Comparison of ENCODE assay signal across 10 cellular contexts in the genomic region with DNA sequence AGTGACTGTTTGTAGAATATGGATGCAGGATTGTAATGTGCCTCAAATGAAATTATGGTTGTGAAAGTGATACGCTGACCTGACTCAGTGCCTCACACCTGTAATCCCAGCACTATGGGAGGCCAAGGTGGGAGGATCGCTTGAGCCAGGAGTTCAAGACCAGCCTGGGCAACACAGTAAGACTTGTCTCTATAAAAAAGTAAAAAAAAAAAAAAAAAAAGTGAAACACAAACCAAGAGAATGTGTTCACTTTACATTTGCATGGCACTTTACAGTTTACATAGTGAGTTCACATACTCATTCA. TPM values are rescaled to one million over a fixed set of nuclear protein-coding genes. Genes with fewer than 3 reads are reported as not detected.
DNase-seq lines count a peak whose midpoint lies in the region; ATAC-seq, FAIRE-seq and TF ChIP-seq lines count a peak whose summit lies in the region.
"Had no signal": no experiment of that assay in that cellular context is flagged by ENCODE, and none has a peak within 500 bp of the region (broad histone marks: within the 10 kb centered on the region; RNA-seq: fewer than 3 reads in every experiment).

No MANE protein-coding gene starts in this region.

- no peaks in the 10 kb centered on the region for H3K9me3 ChIP-seq in GM23248 (ENCODE audit: low read depth)
- no peaks in the 10 kb centered on the region for H3K9me3 ChIP-seq in fibroblast of lung (ENCODE audit: control insufficient read depth, insufficient read depth, low read depth, low read length)
- no peaks in the 10 kb centered on the region for H3K9me3 ChIP-seq in pancreas
- H3K9me3 ChIP-seq: SJSA1 had no signal

- in situ Hi-C loops in GM23248 (cut with MboI), result no loop called here

- ATAC-seq in GM21825 (IDR thresholded peaks at IDR 0.05; ENCODE audit: unreplicated experiment) (no peak), pancreas (no peak)

- H2AFZ ChIP-seq in GM23248 (no peak overlapping the region), fibroblast of lung (ENCODE audit: low read length) (no peak overlapping the region)

- no peak for FAIRE-seq in pancreas (lab: Jason Lieb, UNC)

- CTCF ChIA-PET in activated CD4-positive, alpha-beta memory T cell treated with anti-CD3 and anti-CD28 coated beads for 36 hours (lab: Charles Lee), result interaction anchor here (1.0 kb wide), 1 partner anchor 35 kb away, joined by 5 read pairs; no protein-coding TSS in a partner anchor

- H3K9ac ChIP-seq in GM23248 (peak overlapping the region; percentile 97), fibroblast of lung (ENCODE audit: insufficient read depth, low read length) (no peak overlapping the region)

- peaks cover 68% of the 10 kb centered on the region for H3K4me1 Mint-ChIP-seq in activated CD4-positive, alpha-beta memory T cell treated with anti-CD3 and anti-CD28 coated beads for 36 hours (ENCODE audit: low read depth)

- no peaks in the 10 kb centered on the region for H3K9me3 Mint-ChIP-seq in activated CD4-positive, alpha-beta memory T cell treated with anti-CD3 and anti-CD28 coated beads for 36 hours

- H3K4me3 Mint-ChIP-seq in activated CD4-positive, alpha-beta memory T cell treated with anti-CD3 and anti-CD28 coated beads for 36 hours, result peak overlapping the region; percentile 85

- H3K36me3 ChIP-seq in GM23248 (ENCODE audit: low read depth) (peaks cover 8% of the 10 kb centered on the region), fibroblast of lung (ENCODE audit: control insufficient read depth, insufficient read depth, low read length) (peaks cover 12% of the 10 kb centered on the region), pancreas (peaks cover 0 to 5% (median 0%) of the 10 kb centered on the region in 3 donors)

- H3K27me3 Mint-ChIP-seq in activated CD4-positive, alpha-beta memory T cell treated with anti-CD3 and anti-CD28 coated beads for 36 hours, result no peaks in the 10 kb centered on the region

- TF ChIP-seq CTCF in fibroblast of lung (conservative IDR thresholded peaks at IDR 0.05 in 1 of 2, IDR thresholded peaks at IDR 0.05 in 1 of 2; ENCODE audit: low read depth in 1 of 2, low read length in 2 of 2) (no peak), retinal pigment epithelial cell (conservative IDR thresholded peaks at IDR 0.05; ENCODE audit: low read depth, low read length) (no peak), pancreas (IDR thresholded peaks at IDR 0.05) (no peak)

- H3K4me3 ChIP-seq in GM23248 (peak overlapping the region; percentile 89), fibroblast of lung (replicated peaks in 1 of 4; ENCODE audit: control extremely low read depth in 1 of 4, insufficient read depth in 1 of 4, low read depth in 3 of 4, low read length in 4 of 4) (peak overlapping the region; percentile 86 to 96 (median 94)), retinal pigment epithelial cell (ENCODE audit: low read length) (peak overlapping the region; percentile 92), pancreas (no peak overlapping the region)

- H3K27me3 ChIP-seq in GM23248 (replicated peaks; ENCODE audit: insufficient read depth) (no peaks in the 10 kb centered on the region), fibroblast of lung (ENCODE audit: control insufficient read depth, insufficient read depth, low read length) (no peaks in the 10 kb centered on the region), pancreas (no peaks in the 10 kb centered on the region)
- H3K27me3 ChIP-seq: SJSA1 had no signal

- intact Hi-C loops in activated CD4-positive, alpha-beta memory T cell treated with anti-CD3 and anti-CD28 coated beads for 36 hours (cut with micrococcal nuclease), result loop anchor here (1.0 to 10.0 kb wide), 2 partner anchors 12 to 720 kb away; a partner anchor contains a TSS
- intact Hi-C loops in pancreas (cut with DNase I), result no loop called here

- peak overlapping the region; percentile 87 for H3K27ac ChIP-seq in GM23248
- peak overlapping the region; percentile 94 for H3K27ac ChIP-seq in fibroblast of lung (ENCODE audit: insufficient read depth, low read length)
- H3K27ac ChIP-seq in pancreas, result no peak overlapping the region

- peaks cover 69% of the 10 kb centered on the region for H3F3A ChIP-seq in GM23248 (ENCODE audit: insufficient read depth)

- H4K20me1 ChIP-seq in GM23248 (ENCODE audit: insufficient read depth), result peaks cover 4% of the 10 kb centered on the region; the same call in 1 of the 2 replicates
- no peaks in the 10 kb centered on the region for H4K20me1 ChIP-seq in fibroblast of lung (ENCODE audit: control insufficient read depth, extremely low read depth, insufficient read depth, low read length)

- peaks cover 55% of the 10 kb centered on the region for H3K4me1 ChIP-seq in GM23248 (ENCODE audit: insufficient read depth)
- peaks cover 23% of the 10 kb centered on the region for H3K4me1 ChIP-seq in fibroblast of lung (ENCODE audit: control insufficient read depth, extremely low read depth, insufficient read depth, low read length)
- peaks cover 0 to 24% (median 5%) of the 10 kb centered on the region in 3 donors for H3K4me1 ChIP-seq in pancreas

- peak overlapping the region; percentile 80 for H3K27ac Mint-ChIP-seq in activated CD4-positive, alpha-beta memory T cell treated with anti-CD3 and anti-CD28 coated beads for 36 hours

- H3K79me2 ChIP-seq in GM23248 (ENCODE audit: insufficient read depth) (peaks cover 76% of the 10 kb centered on the region), fibroblast of lung (ENCODE audit: control insufficient read depth, insufficient read depth, low read length) (peaks cover 67% of the 10 kb centered on the region)

- DNase-seq in GM23248 (no peak), fibroblast of lung (ENCODE audit: low read depth in 2 of 2) (no peak), retinal pigment epithelial cell (ENCODE audit: low read depth) (no peak), EL (no peak), pancreas (no peak)
- DNase-seq in activated CD4-positive, alpha-beta memory T cell treated with anti-CD3 and anti-CD28 coated beads for 36 hours, result no peak
- DNase-seq: NCI-H2029 treated with DMSO at 0.1 percent for 48 hours had no signal

- H3K9me2 ChIP-seq in GM23248 (ENCODE audit: insufficient read depth), result no peaks in the 10 kb centered on the region

- POLR2A ChIA-PET in activated CD4-positive, alpha-beta memory T cell treated with anti-CD3 and anti-CD28 coated beads for 36 hours (lab: Charles Lee), result no interaction called here

- H3K4me2 ChIP-seq in GM23248 (ENCODE audit: unreplicated experiment) (peak overlapping the region; percentile 98), fibroblast of lung (ENCODE audit: extremely low read depth, insufficient read depth, low read length) (peak overlapping the region; percentile 100)

- peaks cover 9% of the 10 kb centered on the region for H3K36me3 Mint-ChIP-seq in activated CD4-positive, alpha-beta memory T cell treated with anti-CD3 and anti-CD28 coated beads for 36 hours

- WGBS in GM23248 (ENCODE audit: low coverage in 1 of 2, low lambda C conversion rate in 2 of 2, missing lambda C conversion rate in 2 of 2), 2 experiments, result 94 to 100% methylated on average over 2 of the region's 2 CpGs
- 73 to 94% methylated on average over 2 of the region's 2 CpGs for WGBS in pancreas, 2 donors

RNA-seq across cellular contexts. Expression of a gene that starts 2.0 kb away (rescaled TPM):
- total RNA-seq in GM23248 (2014; rRNA removed; shearing (Covaris generic)), result 214 and 223 TPM in 2 replicates
- polyA plus RNA-seq in GM23248 (2016; fragmentation: Nextera tagmentation; extraction: Ambion mirVana), result 261 and 272 TPM in 2 replicates
- 10 to 100 TPM; 61.2 to 64.5 TPM for total RNA-seq in activated CD4-positive, alpha-beta memory T cell treated with anti-CD3 and anti-CD28 coated beads for 36 hours
- 332 and 488 TPM in 2 replicates for total RNA-seq in fibroblast of lung
- polyA plus RNA-seq in fibroblast of lung, result 318 and 387 TPM in 2 replicates
- 376 and 416 TPM in 2 replicates for polyA plus RNA-seq in fibroblast of lung (2012)
- 336 and 352 TPM in 2 replicates for polyA minus RNA-seq in fibroblast of lung (ENCODE audit: low replicate concordance)
- total RNA-seq in pancreas, result 10 to 100 TPM; 48.2 to 90.0 (median 54.6) TPM
- polyA plus RNA-seq in pancreas, result 10 to 100 TPM; 55.8 to 59.0 TPM

RNA-seq across cellular contexts. Expression of a gene that starts 48.9 kb away (rescaled TPM):
- 0.25 TPM in 1 of 2 replicates, not detected in the other for total RNA-seq in GM23248 (2014; rRNA removed; shearing (Covaris generic))
- polyA plus RNA-seq in GM23248 (2016; fragmentation: Nextera tagmentation; extraction: Ambion mirVana) (not detected in 2 replicates), fibroblast of lung (not detected in 2 replicates), pancreas (1 to 10 TPM; 2.2 to 3.6 TPM)
- total RNA-seq in activated CD4-positive, alpha-beta memory T cell treated with anti-CD3 and anti-CD28 coated beads for 36 hours, result not detected
- total RNA-seq in fibroblast of lung (not detected in 2 replicates), pancreas (10 to 100 TPM in 1 of 6 donors, 1 to 10 TPM in 4, under 1 TPM in 1; 0.67 to 12.5 (median 1.4) TPM)
- not detected in 2 replicates for polyA plus RNA-seq in fibroblast of lung (2012)
- polyA minus RNA-seq in fibroblast of lung (ENCODE audit: low replicate concordance), result not detected in 2 replicates
- total RNA-seq: posterior vena cava, SJSA1 had no signal

Comparison
In these comparisons a context has a peak if more than half of its experiments do, and no peak if none do; other contexts are left out.
1. H3K27ac ChIP-seq: peak in GM23248 (single experiment) and fibroblast of lung (single experiment); none in pancreas (0 of 4).
2. H3K4me3 ChIP-seq: peak in GM23248 (single experiment), fibroblast of lung (4 of 4) and retinal pigment epithelial cell (single experiment); none in pancreas (0 of 4).